In the genomic region with DNA sequence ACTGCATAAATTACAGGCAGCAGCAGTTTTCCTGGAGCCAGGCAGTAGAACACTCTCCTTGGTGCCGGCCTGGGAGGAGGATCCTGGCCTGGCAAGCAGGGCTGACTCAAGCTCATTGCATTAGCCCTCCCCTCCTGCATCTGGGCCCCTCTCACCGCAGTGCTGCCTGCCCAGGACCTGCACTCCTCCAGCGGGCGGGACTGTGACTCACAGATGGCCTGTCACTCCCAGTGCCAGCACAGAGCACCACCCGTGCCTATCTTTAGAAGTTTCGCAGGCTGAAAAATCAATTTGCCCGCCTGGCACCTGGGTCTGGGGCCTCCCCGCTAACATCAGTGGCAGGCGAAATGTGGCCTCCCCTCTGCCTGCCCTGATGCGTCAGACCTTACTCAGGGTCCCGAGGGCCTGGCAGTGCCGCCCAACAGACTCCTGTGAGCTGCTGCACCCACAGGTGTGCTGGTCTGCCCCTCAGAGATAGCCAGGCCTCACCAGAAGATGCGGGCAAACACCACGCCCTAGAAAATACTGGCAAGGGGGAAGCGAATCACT, we compare ENCODE assay signal across 8 cellular contexts.
DNase-seq lines count a peak whose midpoint lies in the region; ATAC-seq and TF ChIP-seq lines count a peak whose summit lies in the region.

No MANE protein-coding gene starts in this region.

- H3K36me3 Mint-ChIP-seq in stimulated activated effector memory CD8-positive, alpha-beta T cell treated with anti-CD3 and anti-CD28 coated beads, Interleukin-12 subunit alpha, Interleukin-12 subunit beta, amount 100 ng/mL, for 72 hours = no peaks in the 10 kb centered on the region

- H3K4me1 Mint-ChIP-seq in stimulated activated effector memory CD8-positive, alpha-beta T cell treated with anti-CD3 and anti-CD28 coated beads, Interleukin-12 subunit alpha, Interleukin-12 subunit beta, amount 100 ng/mL, for 72 hours = no peaks in the 10 kb centered on the region

- no peaks in the 10 kb centered on the region for H3K9me3 Mint-ChIP-seq in stimulated activated effector memory CD8-positive, alpha-beta T cell treated with anti-CD3 and anti-CD28 coated beads, Interleukin-12 subunit alpha, Interleukin-12 subunit beta, amount 100 ng/mL, for 72 hours

- peak; percentile 88 for ATAC-seq in SK-N-SH treated with all-trans-retinoic acid at 6 μM for 48 hours
- ATAC-seq in left cardiac atrium = peak; percentile 76 to 94
- ATAC-seq in stimulated activated effector memory CD8-positive, alpha-beta T cell treated with anti-CD3 and anti-CD28 coated beads, Interleukin-12 subunit alpha, Interleukin-12 subunit beta, amount 100 ng/mL, for 72 hours = peak; percentile 35
- no peak for ATAC-seq in GM21528 (IDR thresholded peaks at IDR 0.05; ENCODE audit: low FRiP score, unreplicated experiment)

- peak; percentile 97 for DNase-seq in HK-2 (ENCODE audit: unreplicated experiment)
- no peak for DNase-seq in left cardiac atrium
- DNase-seq in stimulated activated effector memory CD8-positive, alpha-beta T cell treated with anti-CD3 and anti-CD28 coated beads, Interleukin-12 subunit alpha, Interleukin-12 subunit beta, amount 100 ng/mL, for 72 hours (ENCODE audit: low spot score in 2 of 2) = no peak
- DNase-seq in SHP77 treated with DMSO at 0.1 percent for 48 hours (lab: John Stamatoyannopoulos, UW) = no peak
- DNase-seq in SHP77 (lab: John Stamatoyannopoulos, UW) = no peak
- no peak for DNase-seq in retina

- no peak overlapping the region for H3K4me3 Mint-ChIP-seq in stimulated activated effector memory CD8-positive, alpha-beta T cell treated with anti-CD3 and anti-CD28 coated beads, Interleukin-12 subunit alpha, Interleukin-12 subunit beta, amount 100 ng/mL, for 72 hours

- no peak overlapping the region for H3K27ac Mint-ChIP-seq in stimulated activated effector memory CD8-positive, alpha-beta T cell treated with anti-CD3 and anti-CD28 coated beads, Interleukin-12 subunit alpha, Interleukin-12 subunit beta, amount 100 ng/mL, for 72 hours

- intact Hi-C loops in left cardiac atrium (cut with DNase I) = no loop called here

TF ChIP-seq in SK-N-SH treated with all-trans-retinoic acid at 6 μM for 48 hours, 23 proteins besides CTCF, POLR2A, EP300 and RAD21:
- no peak for TF ChIP-seq ARNTL (CRISPR knock-in tag; IDR thresholded peaks at IDR 0.05; ENCODE audit: borderline replicate concordance, low read depth)
- TF ChIP-seq, protein P1, sequence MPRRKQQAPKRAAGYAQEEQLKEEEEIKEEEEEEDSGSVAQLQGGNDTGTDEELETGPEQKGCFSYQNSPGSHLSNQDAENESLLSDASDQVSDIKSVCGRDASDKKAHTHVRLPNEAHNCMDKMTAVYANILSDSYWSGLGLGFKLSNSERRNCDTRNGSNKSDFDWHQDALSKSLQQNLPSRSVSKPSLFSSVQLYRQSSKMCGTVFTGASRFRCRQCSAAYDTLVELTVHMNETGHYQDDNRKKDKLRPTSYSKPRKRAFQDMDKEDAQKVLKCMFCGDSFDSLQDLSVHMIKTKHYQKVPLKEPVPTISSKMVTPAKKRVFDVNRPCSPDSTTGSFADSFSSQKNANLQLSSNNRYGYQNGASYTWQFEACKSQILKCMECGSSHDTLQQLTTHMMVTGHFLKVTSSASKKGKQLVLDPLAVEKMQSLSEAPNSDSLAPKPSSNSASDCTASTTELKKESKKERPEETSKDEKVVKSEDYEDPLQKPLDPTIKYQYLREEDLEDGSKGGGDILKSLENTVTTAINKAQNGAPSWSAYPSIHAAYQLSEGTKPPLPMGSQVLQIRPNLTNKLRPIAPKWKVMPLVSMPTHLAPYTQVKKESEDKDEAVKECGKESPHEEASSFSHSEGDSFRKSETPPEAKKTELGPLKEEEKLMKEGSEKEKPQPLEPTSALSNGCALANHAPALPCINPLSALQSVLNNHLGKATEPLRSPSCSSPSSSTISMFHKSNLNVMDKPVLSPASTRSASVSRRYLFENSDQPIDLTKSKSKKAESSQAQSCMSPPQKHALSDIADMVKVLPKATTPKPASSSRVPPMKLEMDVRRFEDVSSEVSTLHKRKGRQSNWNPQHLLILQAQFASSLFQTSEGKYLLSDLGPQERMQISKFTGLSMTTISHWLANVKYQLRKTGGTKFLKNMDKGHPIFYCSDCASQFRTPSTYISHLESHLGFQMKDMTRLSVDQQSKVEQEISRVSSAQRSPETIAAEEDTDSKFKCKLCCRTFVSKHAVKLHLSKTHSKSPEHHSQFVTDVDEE (CRISPR knock-in tag; IDR thresholded peaks at IDR 0.05) = peak; percentile 70; the same call in 1 of the 2 replicates
- TF ChIP-seq, protein P2, sequence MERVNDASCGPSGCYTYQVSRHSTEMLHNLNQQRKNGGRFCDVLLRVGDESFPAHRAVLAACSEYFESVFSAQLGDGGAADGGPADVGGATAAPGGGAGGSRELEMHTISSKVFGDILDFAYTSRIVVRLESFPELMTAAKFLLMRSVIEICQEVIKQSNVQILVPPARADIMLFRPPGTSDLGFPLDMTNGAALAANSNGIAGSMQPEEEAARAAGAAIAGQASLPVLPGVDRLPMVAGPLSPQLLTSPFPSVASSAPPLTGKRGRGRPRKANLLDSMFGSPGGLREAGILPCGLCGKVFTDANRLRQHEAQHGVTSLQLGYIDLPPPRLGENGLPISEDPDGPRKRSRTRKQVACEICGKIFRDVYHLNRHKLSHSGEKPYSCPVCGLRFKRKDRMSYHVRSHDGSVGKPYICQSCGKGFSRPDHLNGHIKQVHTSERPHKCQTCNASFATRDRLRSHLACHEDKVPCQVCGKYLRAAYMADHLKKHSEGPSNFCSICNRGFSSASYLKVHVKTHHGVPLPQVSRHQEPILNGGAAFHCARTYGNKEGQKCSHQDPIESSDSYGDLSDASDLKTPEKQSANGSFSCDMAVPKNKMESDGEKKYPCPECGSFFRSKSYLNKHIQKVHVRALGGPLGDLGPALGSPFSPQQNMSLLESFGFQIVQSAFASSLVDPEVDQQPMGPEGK (CRISPR knock-in tag; IDR thresholded peaks at IDR 0.05; ENCODE audit: borderline replicate concordance) = peak; percentile 57; the same call in 1 of the 2 replicates
- no peak for TF ChIP-seq OSR1 (CRISPR knock-in tag; IDR thresholded peaks at IDR 0.05)
- peak; percentile 46; the same call in 1 of the 2 replicates for TF ChIP-seq TCF4 (CRISPR knock-in tag; IDR thresholded peaks at IDR 0.05; ENCODE audit: borderline replicate concordance)
- no peak for TF ChIP-seq GLIS3 (CRISPR knock-in tag; IDR thresholded peaks at IDR 0.05)
- 0 out of 2 replicates have a peak, but pooled peaks have one; percentile 33 for TF ChIP-seq ZFP3 (CRISPR knock-in tag; IDR thresholded peaks at IDR 0.05)
- peak; percentile 46; the same call in 1 of the 2 replicates for TF ChIP-seq ISL1 (CRISPR knock-in tag; IDR thresholded peaks at IDR 0.05)
